In genomic region chr19:9140159-9140874, GRCh38 we compare ENCODE assay signal across 8 cellular contexts. TPM values are rescaled to one million over a fixed set of nuclear protein-coding genes. Genes with fewer than 3 reads are reported as not detected.
DNase-seq lines count a peak whose midpoint lies in the region; ATAC-seq and TF ChIP-seq lines count a peak whose summit lies in the region.

Gene ZNF317, plus strand, starts transcription at chr19:9140397. Its CDS starts 15,620 bp downstream, at chr19:9156017.

- in situ Hi-C loops in Panc1 (cut with HindIII; ENCODE audit: low pct_unique_long_range_greater_than_20kb, low sequenced_read_pairs), result no loop called here

- peaks cover 23% of the 10 kb centered on the region for H3K36me3 Mint-ChIP-seq in activated T-cell treated with anti-CD3 and anti-CD28 coated beads, Interleukin-2, amount 50 U/mL, for 4 hours (ENCODE audit: insufficient read depth)

- no peak for TF ChIP-seq EP300 in esophagus muscularis mucosa (IDR thresholded peaks at IDR 0.05)

- H3K36me3 ChIP-seq in Panc1 (ENCODE audit: control insufficient read depth, insufficient read depth, low read length) (peaks cover 2% of the 10 kb centered on the region; the same call in 1 of the 2 replicates), esophagus muscularis mucosa (peaks cover 0 to 5% (median 0%) of the 10 kb centered on the region in 4 donors), muscle layer of duodenum (ENCODE audit: control insufficient read depth in 1 of 2, insufficient read depth in 2 of 2, low read length in 2 of 2) (no peaks in the 10 kb centered on the region)

- H3K27me3 ChIP-seq in Panc1 (ENCODE audit: control insufficient read depth, insufficient read depth, low read length) (no peaks in the 10 kb centered on the region), esophagus muscularis mucosa (no peaks in the 10 kb centered on the region), muscle layer of duodenum (ENCODE audit: low read depth, low read length) (no peaks in the 10 kb centered on the region)

- CTCF ChIA-PET in Panc1 (lab: Charles Lee), result no interaction called here

- TF ChIP-seq CTCF in Panc1 (IDR thresholded peaks at IDR 0.05) (no peak), esophagus muscularis mucosa (IDR thresholded peaks at IDR 0.05) (peak in 1 of 3 experiments; percentile 5)

- intact Hi-C loops in Panc1 (cut with micrococcal nuclease; ENCODE audit: unreplicated experiment) (no loop called here), esophagus muscularis mucosa (cut with DNase I) (loop anchor here (5.0 to 10.0 kb wide), 3 partner anchors 167 to 654 kb away; partner anchors contain the start of genes ZNF561 and ZNF699)

- TF ChIP-seq POLR2A in esophagus muscularis mucosa (IDR thresholded peaks at IDR 0.05; ENCODE audit: low read depth), result peak; percentile 11

- H3K9me3 Mint-ChIP-seq in activated T-cell treated with anti-CD3 and anti-CD28 coated beads, Interleukin-2, amount 50 U/mL, for 4 hours, result peaks cover 6% of the 10 kb centered on the region

- H3K9me3 ChIP-seq in Panc1 (ENCODE audit: control insufficient read depth, insufficient read depth, low read depth, low read length) (peaks cover 24% of the 10 kb centered on the region), esophagus muscularis mucosa (peaks cover 0 to 10% (median 8%) of the 10 kb centered on the region in 4 donors), muscle layer of duodenum (ENCODE audit: control insufficient read depth in 1 of 2, low read length in 2 of 2) (peaks cover 4 to 10% of the 10 kb centered on the region in 2 donors)

- H3K4me3 Mint-ChIP-seq in activated T-cell treated with anti-CD3 and anti-CD28 coated beads, Interleukin-2, amount 50 U/mL, for 4 hours, result peak within 1 kb of the TSS; percentile 99

- under 1% methylated on average over 32 of the region's 43 CpGs for WGBS in esophagus muscularis mucosa

- H3K27me3 Mint-ChIP-seq in activated T-cell treated with anti-CD3 and anti-CD28 coated beads, Interleukin-2, amount 50 U/mL, for 4 hours (ENCODE audit: low read depth), result no peaks in the 10 kb centered on the region

- BruUV-seq in Panc1 (replicated peaks; lab: Mats Ljungman, UMichigan), result no TSS peak

- H3K27ac ChIP-seq in Panc1 (ENCODE audit: low read length) (peak within 1 kb of the TSS; percentile 96), esophagus muscularis mucosa (replicated peaks in 1 of 4) (peak within 1 kb of the TSS; percentile 88 to 93 (median 89)), muscle layer of duodenum (ENCODE audit: low read length) (peak within 1 kb of the TSS; percentile 98)

- peak within 1 kb of the TSS; percentile 97 for H3K4me3 ChIP-seq in Panc1 (ENCODE audit: low read depth in 2 of 2, low read length in 2 of 2)
- H3K4me3 ChIP-seq in esophagus muscularis mucosa, result peak within 1 kb of the TSS; percentile 71 to 88 (median 78)
- H3K4me3 ChIP-seq in muscle layer of duodenum (ENCODE audit: low read depth in 1 of 2, low read length in 2 of 2), result peak within 1 kb of the TSS; percentile 83 to 90

- ATAC-seq in GM21717 (IDR thresholded peaks at IDR 0.05; ENCODE audit: unreplicated experiment), result peak; percentile 91
- peak; percentile 96 for ATAC-seq in Panc1
- ATAC-seq in activated T-cell treated with anti-CD3 and anti-CD28 coated beads, Interleukin-2, amount 50 U/mL, for 4 hours, result peak; percentile 97 to 98

- no peaks in the 10 kb centered on the region for H3K4me1 ChIP-seq in Panc1 (ENCODE audit: control insufficient read depth, insufficient read depth, low read length)
- H3K4me1 ChIP-seq in esophagus muscularis mucosa, result peaks cover 15 to 31% (median 28%) of the 10 kb centered on the region in 4 donors
- H3K4me1 ChIP-seq in muscle layer of duodenum (ENCODE audit: control insufficient read depth in 1 of 2, insufficient read depth in 2 of 2, low read length in 2 of 2), result peaks cover 12 to 16% of the 10 kb centered on the region in 2 donors

- POLR2A ChIA-PET in Panc1 (lab: Charles Lee), result no interaction called here

- DNase-seq in DMS153 (lab: John Stamatoyannopoulos, UW) (peak; percentile 88), KG1 (lab: John Stamatoyannopoulos, UW) (peak; percentile 96), Panc1 (ENCODE audit: low read depth, low spot score) (peak; percentile 58), esophagus muscularis mucosa (ENCODE audit: extremely low spot score) (peak; percentile 96)
- peak; percentile 85 for DNase-seq in activated T-cell treated with anti-CD3 and anti-CD28 coated beads, Interleukin-2, amount 50 U/mL, for 4 hours
- DNase-seq in stimulated activated CD8-positive, alpha-beta memory T cell treated with anti-CD3 and anti-CD28 coated beads, Interleukin-7, amount 100 ng/mL, for 4 hours (ENCODE audit: low read depth in 2 of 2), result peak; percentile 78 to 87

- H3K4me1 Mint-ChIP-seq in activated T-cell treated with anti-CD3 and anti-CD28 coated beads, Interleukin-2, amount 50 U/mL, for 4 hours (ENCODE audit: low read depth), result peaks cover 37% of the 10 kb centered on the region

RNA-seq across cellular contexts. Expression of gene ZNF317, which starts in this region (rescaled TPM):
- 39.3 TPM for total RNA-seq in Panc1 (2021; ENCODE audit: unreplicated experiment)
- polyA plus RNA-seq in Panc1 (2012; ENCODE audit: insufficient read length), result 23.5 TPM
- 10 to 100 TPM; 53.6 to 57.4 (median 56.4) TPM for total RNA-seq in activated T-cell treated with anti-CD3 and anti-CD28 coated beads, Interleukin-2, amount 50 U/mL, for 4 hours
- total RNA-seq in esophagus muscularis mucosa, result 10 to 100 TPM; 17.6 to 24.8 (median 21.5) TPM

Comparison
In these comparisons a context has a peak if more than half of its experiments do, and no peak if none do; other contexts are left out.
1. Peak in every context shown above with its lines: DNase-seq, ATAC-seq, H3K4me3 ChIP-seq and H3K27ac ChIP-seq.